ENCODE assay signal across 16 cellular contexts in the genomic region with DNA sequence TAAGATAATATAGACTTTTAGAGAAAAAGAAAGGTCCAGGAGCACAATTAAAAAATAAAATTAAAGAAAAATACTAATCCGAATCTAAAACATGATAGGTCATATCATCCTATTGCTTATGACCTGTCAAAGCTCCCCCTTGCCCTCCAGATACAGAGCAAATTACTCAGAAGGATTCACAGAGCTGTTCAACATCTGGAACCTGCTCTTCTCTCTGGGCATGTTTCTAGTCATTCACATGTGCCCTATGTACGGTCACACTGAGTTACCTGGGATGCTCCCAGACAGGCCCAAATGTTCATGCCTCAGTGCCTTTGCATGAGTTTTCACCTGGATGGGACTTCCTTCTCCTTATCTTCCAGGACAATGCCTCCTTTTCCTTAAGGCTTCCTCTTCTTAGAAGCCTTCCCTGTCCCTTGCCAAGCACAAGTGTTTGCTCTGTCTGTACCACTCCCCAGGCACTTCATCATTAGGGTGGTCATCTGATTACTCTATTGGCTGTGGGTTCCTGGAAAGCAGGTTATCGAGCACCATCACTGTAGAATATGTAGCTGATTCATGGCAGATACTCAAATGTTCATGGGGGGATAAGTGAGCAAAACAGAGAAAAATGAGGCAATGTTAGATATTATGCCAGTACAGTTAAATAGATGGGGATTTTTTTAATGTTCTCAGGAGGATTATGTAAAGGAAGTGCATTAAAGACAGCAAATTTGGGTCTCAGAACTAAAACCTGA. TPM values are rescaled to one million over a fixed set of nuclear protein-coding genes. Genes with fewer than 3 reads are reported as not detected.
DNase-seq lines count a peak whose midpoint lies in the region; ATAC-seq and TF ChIP-seq lines count a peak whose summit lies in the region.
"Had no signal": no experiment of that assay in that cellular context is flagged by ENCODE, and none has a peak within 500 bp of the region (broad histone marks: within the 10 kb centered on the region; RNA-seq: fewer than 3 reads in every experiment).

No MANE protein-coding gene starts in this region.

- H3K9ac ChIP-seq in BLaER1, result no peak overlapping the region

- H3K27me3 ChIP-seq in BLaER1, result no peaks in the 10 kb centered on the region
- H3K27me3 ChIP-seq: foreskin keratinocyte, stomach had no signal

- peaks cover 0 to 12% (median 4%) of the 10 kb centered on the region in 3 donors for H3K36me3 Mint-ChIP-seq in immature natural killer cell

- H3K27ac ChIP-seq in BLaER1, result no peak overlapping the region
- H3K27ac ChIP-seq: foreskin keratinocyte had no signal

- no peak for TF ChIP-seq POLR2A in GM18505 (IDR thresholded peaks at IDR 0.05; ENCODE audit: borderline replicate concordance, extremely low read depth, insufficient read depth, insufficient read length)

- DNase-seq in immature natural killer cell, result no peak
- no peak for DNase-seq in NCI-H187 (lab: John Stamatoyannopoulos, UW)
- DNase-seq in NCI-H1436 (lab: John Stamatoyannopoulos, UW), result no peak
- DNase-seq in GM13977 (ENCODE audit: low spot score), result no peak
- no peak for DNase-seq in cerebellar nuclear complex (lab: John Stamatoyannopoulos, UW)
- DNase-seq: activated CD4-positive, alpha-beta T cell treated with anti-CD3 and anti-CD28 coated beads, Interleukin-2, amount 50 U/mL, for 4 hours; anterior cingulate cortex; effector CD4-positive, alpha-beta T cell; EL; foreskin keratinocyte; midbrain; stimulated activated CD4-positive, alpha-beta T cell treated with anti-CD3 and anti-CD28 coated beads, Interleukin-2, amount 100 ng/mL, for 48 hours; stomach had no signal

- H3K4me3 Mint-ChIP-seq in immature natural killer cell, result peak overlapping the region; percentile 71 to 90 (median 75)

- no peaks in the 10 kb centered on the region; the same call in 1 of the 2 replicates for H3K9me3 ChIP-seq in BLaER1
- H3K9me3 ChIP-seq: stomach had no signal

- H3K9me3 Mint-ChIP-seq in immature natural killer cell, result peaks cover 0 to 2% (median 0%) of the 10 kb centered on the region in 6 donors

- H3K27me3 Mint-ChIP-seq in immature natural killer cell (ENCODE audit: low read depth in 3 of 3), result no peaks in the 10 kb centered on the region

- peak overlapping the region; percentile 22; the same call in 1 of the 2 replicates for H3K4me2 ChIP-seq in BLaER1

- in situ Hi-C loops in GM13977 (cut with MboI; ENCODE audit: low pct_unique_long_range_greater_than_20kb, low sequenced_read_pairs, unreplicated experiment), result no loop called here

- peaks cover 11% of the 10 kb centered on the region for H3K4me1 ChIP-seq in BLaER1

- no peak overlapping the region for H3K4me3 ChIP-seq in BLaER1
- H3K4me3 ChIP-seq: stomach had no signal

- no peak for TF ChIP-seq CTCF in GM13977 (IDR thresholded peaks at IDR 0.05; ENCODE audit: extremely low read depth, insufficient read depth, missing control alignments)

- ATAC-seq in GM18505 (IDR thresholded peaks at IDR 0.05; ENCODE audit: unreplicated experiment) (peak; percentile 31), HG03565 (IDR thresholded peaks at IDR 0.05; ENCODE audit: unreplicated experiment) (peak; percentile 12)
- ATAC-seq: foreskin keratinocyte had no signal

- H3K36me3 ChIP-seq in BLaER1, result no peaks in the 10 kb centered on the region
- H3K36me3 ChIP-seq: stomach had no signal

- H4K20me1 ChIP-seq in BLaER1, result no peaks in the 10 kb centered on the region

- peak overlapping the region; percentile 86 to 98 (median 94) for H3K27ac Mint-ChIP-seq in immature natural killer cell

- H3K4me1 Mint-ChIP-seq in immature natural killer cell, result peaks cover 41 to 43% of the 10 kb centered on the region in 2 donors

RNA-seq across cellular contexts. Expression of a gene that starts 12.0 kb away (rescaled TPM):
- 100 to 1,000 TPM; 288 to 385 (median 331) TPM for polyA plus RNA-seq in immature natural killer cell
